In genomic region chr7:133727476-133728214, GRCh38 we compare ENCODE assay signal across 15 cellular contexts.
DNase-seq lines count a peak whose midpoint lies in the region; ATAC-seq and TF ChIP-seq lines count a peak whose summit lies in the region.
"Had no signal": no experiment of that assay in that cellular context is flagged by ENCODE, and none has a peak within 500 bp of the region (broad histone marks: within the 10 kb centered on the region; RNA-seq: fewer than 3 reads in every experiment).

No MANE protein-coding gene starts in this region.

- H3K23ac ChIP-seq in mesenchymal stem cell (ENCODE audit: low read length in 2 of 2), result no peak overlapping the region

- H3K9me3 ChIP-seq in right atrium auricular region, result no peaks in the 10 kb centered on the region
- H3K9me3 ChIP-seq in T-helper 17 cell (ENCODE audit: control insufficient read depth, low read length, poor library complexity, severe bottlenecking), result no peaks in the 10 kb centered on the region
- H3K9me3 ChIP-seq in mesenchymal stem cell (ENCODE audit: control insufficient read depth, low read length), result no peaks in the 10 kb centered on the region
- H3K9me3 ChIP-seq in tibial artery, result no peaks in the 10 kb centered on the region
- H3K9me3 ChIP-seq: BLaER1 had no signal

- H3K4ac ChIP-seq in mesenchymal stem cell (ENCODE audit: low read depth in 1 of 2, low read length in 2 of 2), result no peak overlapping the region

- no peaks in the 10 kb centered on the region for H3K27me3 ChIP-seq in right atrium auricular region
- H3K27me3 ChIP-seq in mesenchymal stem cell (ENCODE audit: control insufficient read depth in 1 of 2, insufficient read depth in 1 of 2, low read length in 2 of 2), result no peaks in the 10 kb centered on the region
- H3K27me3 ChIP-seq in tibial artery, result no peaks in the 10 kb centered on the region
- H3K27me3 ChIP-seq: BLaER1 had no signal

- no peak overlapping the region for H2BK5ac ChIP-seq in mesenchymal stem cell (ENCODE audit: low read depth, low read length, poor library complexity, severe bottlenecking)

- H3K4me3 ChIP-seq in right atrium auricular region (no peak overlapping the region), mesenchymal stem cell (ENCODE audit: insufficient read depth in 1 of 2, low read depth in 1 of 2, low read length in 2 of 2) (no peak overlapping the region), tibial artery (no peak overlapping the region)
- H3K4me3 ChIP-seq: BLaER1 had no signal

- WGBS in mesenchymal stem cell, result 85% methylated on average over 7 of the region's 13 CpGs

- no peak overlapping the region for H2BK12ac ChIP-seq in mesenchymal stem cell (ENCODE audit: low read length in 2 of 2)

- TF ChIP-seq CTCF in right atrium auricular region (IDR thresholded peaks at IDR 0.05), result no peak
- no peak for TF ChIP-seq CTCF in tibial artery (IDR thresholded peaks at IDR 0.05)

- H3K4me3 Mint-ChIP-seq in T-helper 17 cell, result no peak overlapping the region
- H3K4me3 Mint-ChIP-seq: CD14-positive monocyte; CD4-positive, alpha-beta memory T cell; H9 had no signal

- H3K4me1 Mint-ChIP-seq in T-helper 17 cell, result no peaks in the 10 kb centered on the region
- H3K4me1 Mint-ChIP-seq: CD14-positive monocyte; CD4-positive, alpha-beta memory T cell had no signal

- H3K9ac ChIP-seq in mesenchymal stem cell (ENCODE audit: low read length), result no peak overlapping the region
- H3K9ac ChIP-seq: BLaER1 had no signal

- no peak overlapping the region for H2BK15ac ChIP-seq in mesenchymal stem cell (ENCODE audit: low read depth, poor library complexity, severe bottlenecking)

- DNase-seq in Right ventricle myocardium inferior (ENCODE audit: missing footprints) (peak; percentile 48), right atrium auricular region (ENCODE audit: low spot score) (no peak), T-helper 17 cell (no peak), mesenchymal stem cell (no peak), cortex of kidney (lab: John Stamatoyannopoulos, UW) (no peak), NCI-H2107 treated with DMSO at 0.1 percent for 48 hours (lab: John Stamatoyannopoulos, UW; ENCODE audit: unreplicated experiment) (no peak), tibial artery (no peak)
- DNase-seq: CD4-positive, alpha-beta memory T cell; DMS153; DMS79 treated with DMSO at 0.1 percent for 48 hours; GF-D8; H9 had no signal

- H2BK120ac ChIP-seq in mesenchymal stem cell (ENCODE audit: low read depth, low read length), result no peak overlapping the region

- no peak overlapping the region for H4K8ac ChIP-seq in mesenchymal stem cell (ENCODE audit: low read length)

- H4K91ac ChIP-seq in mesenchymal stem cell (ENCODE audit: low read length), result peak overlapping the region; percentile 25

- no peaks in the 10 kb centered on the region for H3K27me3 Mint-ChIP-seq in T-helper 17 cell
- H3K27me3 Mint-ChIP-seq: CD4-positive, alpha-beta memory T cell had no signal

- H3K79me1 ChIP-seq in mesenchymal stem cell (replicated peaks; ENCODE audit: low read length, poor library complexity, severe bottlenecking), result peaks cover 4% of the 10 kb centered on the region

- H2AK5ac ChIP-seq in mesenchymal stem cell (ENCODE audit: low read length, severe bottlenecking), result no peak overlapping the region

- no peak overlapping the region for H3K18ac ChIP-seq in mesenchymal stem cell (ENCODE audit: low read depth in 1 of 2, low read length in 2 of 2)

- H3K36me3 Mint-ChIP-seq in T-helper 17 cell (ENCODE audit: low read depth), result peaks cover 2% of the 10 kb centered on the region

- H3K4me1 ChIP-seq in right atrium auricular region (no peaks in the 10 kb centered on the region), mesenchymal stem cell (ENCODE audit: control insufficient read depth, insufficient read depth, low read depth, low read length) (peaks cover 4% of the 10 kb centered on the region), tibial artery (no peaks in the 10 kb centered on the region)
- H3K4me1 ChIP-seq: BLaER1 had no signal

- H3K4me2 ChIP-seq in mesenchymal stem cell (ENCODE audit: low read length, poor library complexity, severe bottlenecking), result no peak overlapping the region
- H3K4me2 ChIP-seq: BLaER1 had no signal

- intact Hi-C loops in Right ventricle myocardium inferior (cut with DNase I) (no loop called here), tibial artery (cut with DNase I; ENCODE audit: low total_unique reads) (no loop called here)

- no peak for ATAC-seq in Right ventricle myocardium inferior
- no peak for ATAC-seq in T-helper 17 cell

- H3K36me3 ChIP-seq in right atrium auricular region (no peaks in the 10 kb centered on the region), mesenchymal stem cell (ENCODE audit: control insufficient read depth in 1 of 2, insufficient read depth in 2 of 2, low read depth in 1 of 2, low read length in 2 of 2) (no peaks in the 10 kb centered on the region), tibial artery (no peaks in the 10 kb centered on the region)
- H3K36me3 ChIP-seq: BLaER1 had no signal

- H2AFZ ChIP-seq in mesenchymal stem cell (ENCODE audit: low read depth, low read length), result no peak overlapping the region

- no peak overlapping the region for H3K14ac ChIP-seq in mesenchymal stem cell (ENCODE audit: low read length in 2 of 2)

- H3K27ac Mint-ChIP-seq in T-helper 17 cell, result peak overlapping the region; percentile 32
- H3K27ac Mint-ChIP-seq: CD14-positive monocyte; CD4-positive, alpha-beta memory T cell; H9 had no signal

- H3K27ac ChIP-seq in right atrium auricular region, result no peak overlapping the region
- no peak overlapping the region for H3K27ac ChIP-seq in mesenchymal stem cell (ENCODE audit: low read length, poor library complexity, severe bottlenecking)
- no peak overlapping the region for H3K27ac ChIP-seq in tibial artery
- H3K27ac ChIP-seq: 22Rv1, BLaER1 had no signal
